ENCODE assay signal across 17 cellular contexts in the genomic region with DNA sequence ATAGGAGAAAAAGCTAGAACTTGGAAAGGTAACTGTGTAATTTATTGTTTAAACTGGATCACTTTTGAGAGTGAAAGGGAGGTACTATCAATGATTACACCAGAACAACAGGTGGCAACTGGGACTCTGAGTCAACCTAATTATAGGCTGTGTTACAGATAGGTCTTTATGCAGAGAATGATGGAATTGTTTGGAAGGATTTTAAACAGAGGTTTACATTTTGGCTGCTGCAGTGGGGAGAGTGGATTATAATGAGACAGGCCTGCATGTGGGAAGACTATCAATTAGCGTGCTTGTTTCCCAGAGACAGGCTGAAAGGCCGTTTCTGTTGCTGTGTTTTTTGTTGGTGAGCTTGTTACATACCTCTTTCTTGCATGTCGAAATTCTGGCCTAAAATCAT.
DNase-seq lines count a peak whose midpoint lies in the region; ATAC-seq and TF ChIP-seq lines count a peak whose summit lies in the region.
"Had no signal": no experiment of that assay in that cellular context is flagged by ENCODE, and none has a peak within 500 bp of the region (broad histone marks: within the 10 kb centered on the region; RNA-seq: fewer than 3 reads in every experiment).

No MANE protein-coding gene starts in this region.

- H3K4me3 ChIP-seq in A673 (ENCODE audit: low read depth, low read length, poor library complexity, severe bottlenecking) (no peak overlapping the region), body of pancreas (no peak overlapping the region)
- H3K4me3 ChIP-seq: breast epithelium, SK-N-MC, uterus had no signal

- no peak for TF ChIP-seq CTCF in A673 (conservative IDR thresholded peaks at IDR 0.05; ENCODE audit: low read depth, low read length)
- TF ChIP-seq CTCF in RWPE1 (conservative IDR thresholded peaks at IDR 0.05; ENCODE audit: low read depth) = no peak
- no peak for TF ChIP-seq CTCF in body of pancreas (IDR thresholded peaks at IDR 0.05)

- no TSS peak for BruUV-seq in A673 (replicated peaks; lab: Mats Ljungman, UMichigan)

- POLR2A ChIA-PET in A673 (lab: Charles Lee; ENCODE audit: low non-redundant PET) = no interaction called here
- POLR2A ChIA-PET in RWPE1 (lab: Yijun Ruan, JAX; ENCODE audit: low non-redundant PET) = no interaction called here

- H3K27ac ChIP-seq in A673 (ENCODE audit: low read depth, low read length, poor library complexity, severe bottlenecking) = no peak overlapping the region
- no peak overlapping the region for H3K27ac ChIP-seq in RWPE1
- H3K27ac ChIP-seq in body of pancreas = peak overlapping the region in 1 of 4 donors; percentile 44
- H3K27ac ChIP-seq: breast epithelium, SK-N-MC, uterus, WERI-Rb-1 had no signal

- H3K4me1 ChIP-seq in A673 (ENCODE audit: insufficient read depth, low read length, poor library complexity, severe bottlenecking) (no peaks in the 10 kb centered on the region), body of pancreas (no peaks in the 10 kb centered on the region)
- H3K4me1 ChIP-seq: breast epithelium, uterus had no signal

- CTCF ChIA-PET in A673 (lab: Charles Lee) = no interaction called here
- CTCF ChIA-PET in RWPE1 (lab: Yijun Ruan, JAX) = no interaction called here

- H3K9me3 ChIP-seq in A673 (ENCODE audit: low read depth, low read length, poor library complexity, severe bottlenecking) (no peaks in the 10 kb centered on the region), body of pancreas (no peaks in the 10 kb centered on the region)
- H3K9me3 ChIP-seq: breast epithelium, uterus had no signal

- TF ChIP-seq POLR2A in body of pancreas (IDR thresholded peaks at IDR 0.05) = no peak

- ATAC-seq in HG02571 (IDR thresholded peaks at IDR 0.05; ENCODE audit: unreplicated experiment) (no peak), body of pancreas (no peak)
- ATAC-seq: sciatic nerve had no signal

- DNase-seq in A673 (ENCODE audit: low spot score) = peak; percentile 29
- peak; percentile 20 for DNase-seq in H4 (ENCODE audit: low spot score)
- peak; percentile 79 for DNase-seq in NCI-H345 treated with DMSO at 0.1 percent for 48 hours (lab: John Stamatoyannopoulos, UW; ENCODE audit: unreplicated experiment)
- peak; percentile 48 for DNase-seq in fibroblast of peridontal ligament (ENCODE audit: extremely low read depth)
- DNase-seq in LoVo (ENCODE audit: low spot score) = no peak
- DNase-seq in RWPE1 (ENCODE audit: low spot score) = no peak
- no peak for DNase-seq in body of pancreas
- DNase-seq: activated naive CD4-positive, alpha-beta T cell treated with anti-CD3 and anti-CD28 coated beads for 36 hours; DMS79; kidney; stimulated activated naive CD4-positive, alpha-beta T cell; uterus; WERI-Rb-1 had no signal

- H3K36me3 ChIP-seq in A673 (ENCODE audit: insufficient read depth, low read length, poor library complexity, severe bottlenecking) (no peaks in the 10 kb centered on the region), body of pancreas (replicated peaks in 1 of 2; ENCODE audit: insufficient read depth in 1 of 2, low read depth in 2 of 2) (no peaks in the 10 kb centered on the region)
- H3K36me3 ChIP-seq: breast epithelium, uterus, WERI-Rb-1 had no signal

- H3K27me3 ChIP-seq in A673 (replicated peaks; ENCODE audit: insufficient read depth, low read depth, low read length, poor library complexity) = no peaks in the 10 kb centered on the region
- H3K27me3 ChIP-seq in body of pancreas = no peaks in the 10 kb centered on the region
- H3K27me3 ChIP-seq: breast epithelium, uterus had no signal

- 15 to 26% methylated on average over 3 of the region's 3 CpGs for WGBS in body of pancreas, 2 donors

- intact Hi-C loops in A673 (cut with micrococcal nuclease; ENCODE audit: unreplicated experiment) = loop anchor here (10.0 kb wide), 4 partner anchors 657 to 1673 kb away; no protein-coding TSS in a partner anchor
- intact Hi-C loops in body of pancreas (cut with DNase I) = no loop called here

Comparison
In these comparisons a context has a peak if more than half of its experiments do, and no peak if none do; other contexts are left out.
1. DNase-seq: peak in A673 (single experiment), H4 (single experiment), NCI-H345 treated with DMSO at 0.1 percent for 48 hours (single experiment) and fibroblast of peridontal ligament (single experiment); none in LoVo (single experiment), RWPE1 (single experiment) and body of pancreas (0 of 4).